8 cellular contexts compared by ENCODE assay signal in genomic region chr17:65559802-65560627, GRCh38. TPM values are rescaled to one million over a fixed set of nuclear protein-coding genes. Genes with fewer than 3 reads are reported as not detected.
DNase-seq lines count a peak whose midpoint lies in the region; ATAC-seq and TF ChIP-seq lines count a peak whose summit lies in the region.

No MANE protein-coding gene starts in this region.

- peak overlapping the region; percentile 94 for H3K4me2 ChIP-seq in HCT116 (ENCODE audit: low read length)

- H3K9me3 Mint-ChIP-seq in chondrocyte (ENCODE audit: low read depth), result no peaks in the 10 kb centered on the region

- TF ChIP-seq RAD21 in HCT116 (IDR thresholded peaks at IDR 0.05; ENCODE audit: low read depth), result no peak

- in situ Hi-C loops in transverse colon (cut with MboI; ENCODE audit: low pct_ligation_motif_present in 1 of 4, low pct_unique_long_range_greater_than_20kb in 1 of 4, low sequenced_read_pairs in 3 of 4), result loop anchor here (10.0 to 25.0 kb wide), 6 partner anchors 145 to 602 kb away; no protein-coding TSS in a partner anchor

- H3K4me3 ChIP-seq in HCT116 (replicated peaks in 1 of 2; ENCODE audit: low read depth in 1 of 2, low read length in 2 of 2) (peak overlapping the region; percentile 68 to 74), transverse colon (peak overlapping the region; percentile 68 to 99 (median 89))

- BruUV-seq in HCT116 (replicated peaks; lab: Mats Ljungman, UMichigan), result no TSS peak

- ATAC-seq in HCT116 (peak; percentile 9), SK-N-SH treated with all-trans-retinoic acid at 6 μM for 48 hours (peak; percentile 48), GM21526 (IDR thresholded peaks at IDR 0.05; ENCODE audit: low FRiP score, unreplicated experiment) (no peak)

- H3K36me3 ChIP-seq in HCT116 (ENCODE audit: control insufficient read depth in 1 of 2, insufficient read depth in 2 of 2, low read length in 2 of 2) (no peaks in the 10 kb centered on the region; a peak in 1 of 4 replicates), transverse colon (no peaks in the 10 kb centered on the region)

- no peak for TF ChIP-seq CTCF in HCT116 (IDR thresholded peaks at IDR 0.05 in 2 of 3, conservative IDR thresholded peaks at IDR 0.05 in 1 of 3; ENCODE audit: borderline replicate concordance in 1 of 3, insufficient read depth in 1 of 3, low read depth in 2 of 3, low read length in 2 of 3)
- no peak for TF ChIP-seq CTCF in chondrocyte (IDR thresholded peaks at IDR 0.05)
- TF ChIP-seq CTCF in transverse colon (IDR thresholded peaks at IDR 0.05), result no peak

- 2% methylated on average over 80 of the region's 90 CpGs; no CpG with 5 or more reads in 1 of the 2 donors for WGBS in transverse colon (ENCODE audit: low coverage in 1 of 2), 2 donors

- CTCF ChIA-PET in HCT116 (lab: Charles Lee), result no interaction called here

- H3K36me3 Mint-ChIP-seq in chondrocyte (ENCODE audit: low read depth), result no peaks in the 10 kb centered on the region

- H3K27ac ChIP-seq in HCT116 (ENCODE audit: low read depth, low read length) (peak overlapping the region; percentile 86), transverse colon (no peak overlapping the region)

- peaks cover 21% of the 10 kb centered on the region for H3K4me1 Mint-ChIP-seq in chondrocyte (ENCODE audit: low read depth)

- no peaks in the 10 kb centered on the region for H3K9me2 ChIP-seq in HCT116 (ENCODE audit: insufficient read depth)

- H3K27ac Mint-ChIP-seq in chondrocyte (ENCODE audit: unreplicated experiment), result no peak overlapping the region

- no peaks in the 10 kb centered on the region for H3K27me3 ChIP-seq in HCT116 (ENCODE audit: insufficient read depth, low read length)
- no peaks in the 10 kb centered on the region for H3K27me3 ChIP-seq in transverse colon

- peak overlapping the region; percentile 78 for H3K4me3 Mint-ChIP-seq in chondrocyte (ENCODE audit: unreplicated experiment)

- intact Hi-C loops in HCT116 (cut with micrococcal nuclease) (loop anchor here (5.0 kb wide), 3 partner anchors 232 to 1102 kb away; no protein-coding TSS in a partner anchor), transverse colon (cut with DNase I; ENCODE audit: low total_unique reads) (no loop called here)

- no peaks in the 10 kb centered on the region for H4K20me1 ChIP-seq in HCT116 (ENCODE audit: insufficient read depth)

- H3K27me3 Mint-ChIP-seq in chondrocyte (ENCODE audit: low read depth), result no peaks in the 10 kb centered on the region

- TF ChIP-seq EP300 in transverse colon (IDR thresholded peaks at IDR 0.05; ENCODE audit: low read depth), result no peak

- peaks cover 10% of the 10 kb centered on the region for H3K79me2 ChIP-seq in HCT116 (ENCODE audit: insufficient read depth, low read length)

- RAD21 ChIA-PET in HCT116 (lab: Charles Lee; ENCODE audit: low non-redundant PET in 1 of 2, low total read pairs in 2 of 2, uncharacterized antibody in 2 of 2, unreplicated experiment in 2 of 2), result interaction anchor here in 1 of 2 experiments (1.2 kb wide), 1 partner anchor 606 kb away, joined by 3 read pairs; no protein-coding TSS in a partner anchor

- POLR2A ChIA-PET in HCT116 (lab: Charles Lee), result no interaction called here

- DNase-seq in HCT116 (ENCODE audit: low read depth, low spot score), result no peak
- DNase-seq in chondrocyte (ENCODE audit: low spot score), result peak; percentile 87
- DNase-seq in medulla oblongata (ENCODE audit: extremely low spot score), result peak; percentile 38
- DNase-seq in transverse colon, result peak; percentile 43
- DNase-seq in OCI-M1 (lab: John Stamatoyannopoulos, UW), result no peak
- no peak for DNase-seq in Kasumi-1 (lab: John Stamatoyannopoulos, UW)

- H3K9me3 ChIP-seq in HCT116 (ENCODE audit: control insufficient read depth in 1 of 2, insufficient read depth in 1 of 2, low read depth in 1 of 2, low read length in 2 of 2) (no peaks in the 10 kb centered on the region), transverse colon (no peaks in the 10 kb centered on the region)

- peak overlapping the region; percentile 65 for H3K9ac ChIP-seq in HCT116 (ENCODE audit: low read length)

- no peak for TF ChIP-seq POLR2A in HCT116 (IDR thresholded peaks at IDR 0.05; ENCODE audit: borderline replicate concordance, extremely low read depth, insufficient read depth, insufficient read length)
- peak; percentile 30 for TF ChIP-seq POLR2A in transverse colon (IDR thresholded peaks at IDR 0.05)

- H2AFZ ChIP-seq in HCT116 (ENCODE audit: low read depth, low read length, poor library complexity, severe bottlenecking), result peak overlapping the region; percentile 32

- H3K4me1 ChIP-seq in HCT116 (ENCODE audit: control insufficient read depth in 1 of 2, insufficient read depth in 2 of 2, low read length in 2 of 2) (peaks cover 43 to 71% of the 10 kb centered on the region in 2 experiments), transverse colon (peaks cover 14 to 36% (median 17%) of the 10 kb centered on the region in 4 donors)

TF ChIP-seq in HCT116, 20 proteins besides CTCF, POLR2A, EP300 and RAD21:
- no peak for TF ChIP-seq SIN3A (IDR thresholded peaks at IDR 0.05; ENCODE audit: low read depth)
- peak; percentile 30 for TF ChIP-seq TCF7L2 (IDR thresholded peaks at IDR 0.05; ENCODE audit: borderline replicate concordance, extremely low read depth, insufficient read depth, insufficient read length)
- TF ChIP-seq ATF3 (IDR thresholded peaks at IDR 0.05), result no peak

TF ChIP-seq in SK-N-SH treated with all-trans-retinoic acid at 6 μM for 48 hours, 23 proteins besides CTCF, POLR2A, EP300 and RAD21:
- no peak for TF ChIP-seq CSDC2 (CRISPR knock-in tag; IDR thresholded peaks at IDR 0.05)
- TF ChIP-seq ZFP3 (CRISPR knock-in tag; IDR thresholded peaks at IDR 0.05), result no peak
- TF ChIP-seq CREB5 (CRISPR knock-in tag; IDR thresholded peaks at IDR 0.05; ENCODE audit: low read depth), result no peak
- TF ChIP-seq ZFP30 (CRISPR knock-in tag; IDR thresholded peaks at IDR 0.05), result no peak
- no peak for TF ChIP-seq GLIS3 (CRISPR knock-in tag; IDR thresholded peaks at IDR 0.05)
- TF ChIP-seq ZC3H10 (CRISPR knock-in tag; IDR thresholded peaks at IDR 0.05), result no peak
- TF ChIP-seq OSR1 (CRISPR knock-in tag; IDR thresholded peaks at IDR 0.05), result no peak
- no peak for TF ChIP-seq BACH2 (CRISPR knock-in tag; IDR thresholded peaks at IDR 0.05; ENCODE audit: borderline replicate concordance)

RNA-seq across cellular contexts. Expression of gene AXIN2, which starts 1.4 kb away (rescaled TPM):
- 7.1 TPM for total RNA-seq in HCT116 (2021; ENCODE audit: unreplicated experiment)
- 1.5 and 1.7 TPM in 2 replicates for polyA plus RNA-seq in HCT116 (2012)
- 3.3 to 6.1 TPM (median 3.7 TPM) in 3 replicates for total RNA-seq in chondrocyte
- total RNA-seq in transverse colon, result 10 to 100 TPM; 17.6 to 87.6 (median 23.8) TPM

Comparison
In these comparisons a context has a peak if more than half of its experiments do, and no peak if none do; other contexts are left out.
1. DNase-seq: peak in chondrocyte (single experiment), medulla oblongata (single experiment) and transverse colon (single experiment); none in HCT116 (single experiment), OCI-M1 (single experiment) and Kasumi-1 (0 of 2).